In genomic region chr10:760622-761021, GRCh38 we compare ENCODE assay signal across 1 cellular context.
A peak's percentile ranks its signal among the peaks of the same experiment; 100 is the strongest.
TF ChIP-seq lines count a peak whose summit lies in the region.

No MANE protein-coding gene starts in this region.

TF ChIP-seq in K562, 482 proteins besides CTCF, POLR2A, EP300 and RAD21:
- TF ChIP-seq ZNF280A (IDR thresholded peaks at IDR 0.05; ENCODE audit: low read depth, partially characterized antibody) (peak; percentile 60), GABPB2 (CRISPR knock-in tag; conservative IDR thresholded peaks at IDR 0.05) (no peak), ZEB2 (IDR thresholded peaks at IDR 0.05) (0 out of 2 replicates have a peak, but pooled peaks have one; percentile 18), TRIM28 (IDR thresholded peaks at IDR 0.05) (peak; percentile 72; the same call in 1 of the 2 replicates), STAG1 (CRISPR knock-in tag; IDR thresholded peaks at IDR 0.05; ENCODE audit: borderline replicate concordance) (no peak)
TF ChIP-seq in K562: peak in this region for 3.
